Comparison of ENCODE assay signal across 20 cellular contexts in the genomic region with DNA sequence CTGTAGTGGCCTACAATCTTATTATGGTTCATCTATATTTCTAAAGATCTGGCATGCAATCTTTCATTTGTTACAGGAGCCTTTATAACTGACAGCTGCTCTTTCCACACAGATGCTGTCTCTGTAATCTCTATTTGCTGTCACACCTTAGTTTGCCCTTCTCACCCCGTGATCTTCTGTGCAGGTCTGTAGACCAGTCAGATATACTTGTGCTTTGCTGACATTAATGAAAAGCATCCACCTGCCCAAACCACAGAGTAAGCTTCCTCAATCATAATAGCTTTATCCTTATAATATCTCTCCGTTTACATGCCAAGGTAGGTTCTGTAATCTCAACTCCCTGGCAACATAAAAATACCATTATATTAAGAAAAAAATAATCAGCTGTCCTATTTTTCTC.
DNase-seq lines count a peak whose midpoint lies in the region; TF ChIP-seq lines count a peak whose summit lies in the region.
"Had no signal": no experiment of that assay in that cellular context is flagged by ENCODE, and none has a peak within 500 bp of the region (broad histone marks: within the 10 kb centered on the region; RNA-seq: fewer than 3 reads in every experiment).

No MANE protein-coding gene starts in this region.

- no peaks in the 10 kb centered on the region for H4K20me1 ChIP-seq in neural progenitor cell (ENCODE audit: low read depth)

- no peak overlapping the region for H2AFZ ChIP-seq in neural progenitor cell (replicated peaks)

- no peaks in the 10 kb centered on the region for H3K79me2 ChIP-seq in neural progenitor cell (ENCODE audit: low read depth)

- peak; percentile 41 for DNase-seq in NCI-H82 (lab: John Stamatoyannopoulos, UW)
- DNase-seq in NCI-H82 treated with DMSO at 0.1 percent for 48 hours (lab: John Stamatoyannopoulos, UW; ENCODE audit: unreplicated experiment), result no peak
- DNase-seq in NCI-H146 (lab: John Stamatoyannopoulos, UW), result peak; percentile 62
- peak; percentile 22 for DNase-seq in colonic mucosa
- DNase-seq in HCEC 1CT, result no peak
- no peak for DNase-seq in substantia nigra (lab: John Stamatoyannopoulos, UW)
- no peak for DNase-seq in neural progenitor cell (ENCODE audit: low spot score)
- DNase-seq: CD4-positive, alpha-beta T cell; H9; Kasumi-1; MG63; NCI-H1048; NCI-H1694; NCI-H2227 treated with DMSO at 0.1 percent for 48 hours; NCI-H524 treated with DMSO at 0.1 percent for 48 hours; OCI-M1; SHP77; SK-N-SH; T-cell had no signal

- H3K27me3 ChIP-seq in colonic mucosa (no peaks in the 10 kb centered on the region), neural progenitor cell (no peaks in the 10 kb centered on the region)
- H3K27me3 ChIP-seq: MG63 had no signal

- H3K4me2 ChIP-seq in neural progenitor cell, result no peak overlapping the region
- H3K4me2 ChIP-seq: A549, SK-N-SH had no signal

- intact Hi-C loops in colonic mucosa (cut with DNase I), result no loop called here

- H3K9ac ChIP-seq in colonic mucosa (ENCODE audit: low read depth in 2 of 2, low read length in 2 of 2) (no peak overlapping the region), neural progenitor cell (no peak overlapping the region)
- H3K9ac ChIP-seq: SK-N-SH had no signal

- no peaks in the 10 kb centered on the region for H3K36me3 Mint-ChIP-seq in neural progenitor cell
- H3K36me3 Mint-ChIP-seq: T-cell had no signal

- no peaks in the 10 kb centered on the region for H3K27me3 Mint-ChIP-seq in neural progenitor cell (ENCODE audit: insufficient read depth, low read depth)
- H3K27me3 Mint-ChIP-seq: CD4-positive, alpha-beta T cell; T-cell had no signal

- no peak overlapping the region for H3K27ac Mint-ChIP-seq in neural progenitor cell
- H3K27ac Mint-ChIP-seq: CD4-positive, alpha-beta T cell; T-cell had no signal

- no peaks in the 10 kb centered on the region for H3K36me3 ChIP-seq in colonic mucosa
- H3K36me3 ChIP-seq in neural progenitor cell, result no peaks in the 10 kb centered on the region
- H3K36me3 ChIP-seq: MG63 had no signal

- no peak for TF ChIP-seq CTCF in colonic mucosa (IDR thresholded peaks at IDR 0.05)
- no peak for TF ChIP-seq CTCF in neural progenitor cell (IDR thresholded peaks at IDR 0.05)

- no peaks in the 10 kb centered on the region for H3K9me3 Mint-ChIP-seq in neural progenitor cell
- H3K9me3 Mint-ChIP-seq: CD4-positive, alpha-beta T cell; H9; T-cell had no signal

- H3K4me1 ChIP-seq in colonic mucosa (no peaks in the 10 kb centered on the region), neural progenitor cell (no peaks in the 10 kb centered on the region)

- no peaks in the 10 kb centered on the region for H3K4me1 Mint-ChIP-seq in neural progenitor cell
- H3K4me1 Mint-ChIP-seq: T-cell had no signal

- H3K9me3 ChIP-seq in colonic mucosa, result no peaks in the 10 kb centered on the region
- H3K9me3 ChIP-seq in neural progenitor cell (ENCODE audit: low read depth), result no peaks in the 10 kb centered on the region
- H3K9me3 ChIP-seq: A549, MG63, SK-N-SH had no signal

- H3K27ac ChIP-seq in colonic mucosa (no peak overlapping the region), substantia nigra (ENCODE audit: low read depth, low read length, poor library complexity, severe bottlenecking) (no peak overlapping the region), neural progenitor cell (no peak overlapping the region)
- H3K27ac ChIP-seq: A549 had no signal

- peaks cover 4% of the 10 kb centered on the region for H3F3A ChIP-seq in neural progenitor cell (ENCODE audit: low read depth)

- no peak overlapping the region for H3K4me3 Mint-ChIP-seq in neural progenitor cell
- H3K4me3 Mint-ChIP-seq: CD4-positive, alpha-beta T cell; H9; T-cell had no signal

- H3K4me3 ChIP-seq in colonic mucosa (no peak overlapping the region), neural progenitor cell (no peak overlapping the region)
- H3K4me3 ChIP-seq: A549, MG63 had no signal

Comparison
In these comparisons a context has a peak if more than half of its experiments do, and no peak if none do; other contexts are left out.
1. DNase-seq: peak in NCI-H82 (single experiment), NCI-H146 (single experiment) and colonic mucosa (single experiment); none in NCI-H82 treated with DMSO at 0.1 percent for 48 hours (single experiment), HCEC 1CT (single experiment), substantia nigra (0 of 49) and neural progenitor cell (single experiment).